11 cellular contexts compared by ENCODE assay signal in the genomic region with DNA sequence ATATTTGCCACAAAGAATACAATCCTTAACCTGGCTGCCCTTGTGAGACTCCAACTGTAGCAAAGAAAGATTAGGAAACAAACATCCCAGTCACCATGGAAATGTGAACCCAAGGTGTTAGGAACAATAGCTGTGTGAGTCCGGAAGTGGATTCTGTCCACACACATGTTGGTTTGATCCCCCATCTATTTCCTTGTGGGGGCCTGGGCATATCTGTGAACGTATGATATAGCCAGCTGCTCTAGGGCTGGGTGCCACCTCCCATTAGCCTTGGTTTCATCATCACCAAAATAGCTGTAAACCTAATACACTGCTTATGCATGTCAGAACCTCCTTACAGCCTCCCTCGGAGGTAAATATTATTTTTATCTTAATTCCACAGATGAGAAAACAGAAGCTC. TPM values are rescaled to one million over a fixed set of nuclear protein-coding genes. Genes with fewer than 3 reads are reported as not detected.
DNase-seq lines count a peak whose midpoint lies in the region; ATAC-seq lines count a peak whose summit lies in the region.
"Had no signal": no experiment of that assay in that cellular context is flagged by ENCODE, and none has a peak within 500 bp of the region (broad histone marks: within the 10 kb centered on the region; RNA-seq: fewer than 3 reads in every experiment).

No MANE protein-coding gene starts in this region.

- no peaks in the 10 kb centered on the region for H3K27me3 Mint-ChIP-seq in activated CD4-positive, alpha-beta memory T cell treated with anti-CD3 and anti-CD28 coated beads for 36 hours
- no peaks in the 10 kb centered on the region for H3K27me3 Mint-ChIP-seq in activated CD4-positive, alpha-beta memory T cell treated with anti-CD3 and anti-CD28 coated beads, Interleukin-2, amount 10 ng/mL, durations not matched to agents 7 days and 5 days
- H3K27me3 Mint-ChIP-seq: activated naive CD8-positive, alpha-beta T cell treated with anti-CD3 and anti-CD28 coated beads, Interleukin-2, amount 10 ng/mL, durations not matched to agents 7 days and 5 days had no signal

- H3K27ac Mint-ChIP-seq in activated CD4-positive, alpha-beta memory T cell treated with anti-CD3 and anti-CD28 coated beads for 36 hours: peak overlapping the region; percentile 78
- no peak overlapping the region for H3K27ac Mint-ChIP-seq in activated CD4-positive, alpha-beta memory T cell treated with anti-CD3 and anti-CD28 coated beads, Interleukin-2, amount 10 ng/mL, durations not matched to agents 7 days and 5 days
- H3K27ac Mint-ChIP-seq in stimulated activated effector memory CD8-positive, alpha-beta T cell treated with anti-CD3 and anti-CD28 coated beads, Interleukin-12 subunit alpha, Interleukin-12 subunit beta, amount 100 ng/mL, for 72 hours: peak overlapping the region; percentile 77

- H3K36me3 ChIP-seq in SJSA1: no peaks in the 10 kb centered on the region

- ATAC-seq in stimulated activated effector memory CD8-positive, alpha-beta T cell treated with anti-CD3 and anti-CD28 coated beads, Interleukin-12 subunit alpha, Interleukin-12 subunit beta, amount 100 ng/mL, for 72 hours: no peak

- 0 out of 2 replicates have a peak, but pooled peaks cover 4% of the 10 kb centered on the region for H3K9me3 ChIP-seq in SJSA1 (replicated peaks)

- peaks cover 15% of the 10 kb centered on the region for H3K36me3 Mint-ChIP-seq in activated CD4-positive, alpha-beta memory T cell treated with anti-CD3 and anti-CD28 coated beads for 36 hours
- H3K36me3 Mint-ChIP-seq in activated CD4-positive, alpha-beta memory T cell treated with anti-CD3 and anti-CD28 coated beads, Interleukin-2, amount 10 ng/mL, durations not matched to agents 7 days and 5 days (ENCODE audit: low read depth): peaks cover 26% of the 10 kb centered on the region
- H3K36me3 Mint-ChIP-seq in stimulated activated effector memory CD8-positive, alpha-beta T cell treated with anti-CD3 and anti-CD28 coated beads, Interleukin-12 subunit alpha, Interleukin-12 subunit beta, amount 100 ng/mL, for 72 hours: no peaks in the 10 kb centered on the region

- H3K27ac ChIP-seq in SJSA1: peak overlapping the region; percentile 25

- POLR2A ChIA-PET in activated CD4-positive, alpha-beta memory T cell treated with anti-CD3 and anti-CD28 coated beads for 36 hours (lab: Charles Lee): no interaction called here
- POLR2A ChIA-PET in activated CD4-positive, alpha-beta memory T cell treated with anti-CD3 and anti-CD28 coated beads, Interleukin-2, amount 10 ng/mL, durations not matched to agents 7 days and 5 days (lab: Charles Lee): no interaction called here

- H3K9me3 Mint-ChIP-seq in activated CD4-positive, alpha-beta memory T cell treated with anti-CD3 and anti-CD28 coated beads for 36 hours: peaks cover 22% of the 10 kb centered on the region
- peaks cover 23% of the 10 kb centered on the region for H3K9me3 Mint-ChIP-seq in activated CD4-positive, alpha-beta memory T cell treated with anti-CD3 and anti-CD28 coated beads, Interleukin-2, amount 10 ng/mL, durations not matched to agents 7 days and 5 days
- no peaks in the 10 kb centered on the region for H3K9me3 Mint-ChIP-seq in stimulated activated effector memory CD8-positive, alpha-beta T cell treated with anti-CD3 and anti-CD28 coated beads, Interleukin-12 subunit alpha, Interleukin-12 subunit beta, amount 100 ng/mL, for 72 hours

- DNase-seq in activated CD4-positive, alpha-beta memory T cell treated with anti-CD3 and anti-CD28 coated beads for 36 hours: no peak
- no peak for DNase-seq in activated CD4-positive, alpha-beta memory T cell treated with anti-CD3 and anti-CD28 coated beads, Interleukin-2, amount 10 ng/mL, durations not matched to agents 7 days and 5 days
- no peak for DNase-seq in SJSA1 (ENCODE audit: low read depth in 1 of 2, low spot score in 2 of 2)
- peak; percentile 85 for DNase-seq in glomerular endothelial cell (ENCODE audit: extremely low read depth, low read depth, low spot score)
- no peak for DNase-seq in stimulated activated effector memory CD8-positive, alpha-beta T cell treated with anti-CD3 and anti-CD28 coated beads, Interleukin-12 subunit alpha, Interleukin-12 subunit beta, amount 100 ng/mL, for 72 hours (ENCODE audit: low spot score in 2 of 2)
- no peak for DNase-seq in HPDE6-E6E7 (ENCODE audit: extremely low spot score)
- DNase-seq in stimulated activated naive CD4-positive, alpha-beta T cell treated with Interleukin-2 at 50 U/mL for 16 hours (lab: John Stamatoyannopoulos, UW): no peak
- no peak for DNase-seq in NCI-H1694 (lab: John Stamatoyannopoulos, UW)
- DNase-seq: activated CD4-positive, CD25-positive, alpha-beta regulatory T cell treated with anti-CD3 and anti-CD28 coated beads, Interleukin-2, amount 50 U/mL, for 72 hours; activated naive CD8-positive, alpha-beta T cell treated with anti-CD3 and anti-CD28 coated beads, Interleukin-2, amount 10 ng/mL, durations not matched to agents 7 days and 5 days; DND-41 had no signal

- intact Hi-C loops in activated CD4-positive, alpha-beta memory T cell treated with anti-CD3 and anti-CD28 coated beads for 36 hours (cut with micrococcal nuclease): loop anchor here (2.0 kb wide), 1 partner anchor 25 kb away; no protein-coding TSS in a partner anchor

- H3K27me3 ChIP-seq in SJSA1 (replicated peaks): no peaks in the 10 kb centered on the region

- H3K4me3 Mint-ChIP-seq in activated CD4-positive, alpha-beta memory T cell treated with anti-CD3 and anti-CD28 coated beads for 36 hours: no peak overlapping the region
- no peak overlapping the region for H3K4me3 Mint-ChIP-seq in activated CD4-positive, alpha-beta memory T cell treated with anti-CD3 and anti-CD28 coated beads, Interleukin-2, amount 10 ng/mL, durations not matched to agents 7 days and 5 days
- H3K4me3 Mint-ChIP-seq in stimulated activated effector memory CD8-positive, alpha-beta T cell treated with anti-CD3 and anti-CD28 coated beads, Interleukin-12 subunit alpha, Interleukin-12 subunit beta, amount 100 ng/mL, for 72 hours: peak overlapping the region; percentile 45
- H3K4me3 Mint-ChIP-seq: activated naive CD8-positive, alpha-beta T cell treated with anti-CD3 and anti-CD28 coated beads, Interleukin-2, amount 10 ng/mL, durations not matched to agents 7 days and 5 days had no signal

- no peak overlapping the region for H3K4me3 ChIP-seq in SJSA1

- peaks cover 52% of the 10 kb centered on the region for H3K4me1 ChIP-seq in SJSA1 (replicated peaks)

- CTCF ChIA-PET in activated CD4-positive, alpha-beta memory T cell treated with anti-CD3 and anti-CD28 coated beads for 36 hours (lab: Charles Lee): interaction anchor here (0.6 to 2.4 kb wide), 3 partner anchors 27 to 212 kb away, joined by 3 to 6 read pairs (median 4); no protein-coding TSS in a partner anchor
- CTCF ChIA-PET in activated CD4-positive, alpha-beta memory T cell treated with anti-CD3 and anti-CD28 coated beads, Interleukin-2, amount 10 ng/mL, durations not matched to agents 7 days and 5 days (lab: Charles Lee): interaction anchor here (1.0 kb wide), 1 partner anchor 256 kb away, joined by 4 read pairs; no protein-coding TSS in a partner anchor

- peaks cover 56% of the 10 kb centered on the region for H3K4me1 Mint-ChIP-seq in activated CD4-positive, alpha-beta memory T cell treated with anti-CD3 and anti-CD28 coated beads for 36 hours (ENCODE audit: low read depth)
- H3K4me1 Mint-ChIP-seq in activated CD4-positive, alpha-beta memory T cell treated with anti-CD3 and anti-CD28 coated beads, Interleukin-2, amount 10 ng/mL, durations not matched to agents 7 days and 5 days: peaks cover 38% of the 10 kb centered on the region
- peaks cover 51% of the 10 kb centered on the region for H3K4me1 Mint-ChIP-seq in stimulated activated effector memory CD8-positive, alpha-beta T cell treated with anti-CD3 and anti-CD28 coated beads, Interleukin-12 subunit alpha, Interleukin-12 subunit beta, amount 100 ng/mL, for 72 hours

RNA-seq across cellular contexts. Expression of a gene that starts 26.4 kb away (rescaled TPM):
- total RNA-seq in activated CD4-positive, alpha-beta memory T cell treated with anti-CD3 and anti-CD28 coated beads for 36 hours: 10 to 100 TPM; 22.7 to 23.0 TPM
- 10 to 100 TPM; 29.8 to 30.6 TPM for total RNA-seq in activated CD4-positive, alpha-beta memory T cell treated with anti-CD3 and anti-CD28 coated beads, Interleukin-2, amount 10 ng/mL, durations not matched to agents 7 days and 5 days
- 19.4 TPM in 2 replicates for total RNA-seq in SJSA1 (2014; rRNA removed; shearing (Covaris generic))
- 54.7 and 93.1 TPM in 2 replicates for total RNA-seq in glomerular endothelial cell

RNA-seq across cellular contexts. Expression of a gene that starts 55.2 kb away (rescaled TPM):
- 100 to 1,000 TPM; 173 to 182 TPM for total RNA-seq in activated CD4-positive, alpha-beta memory T cell treated with anti-CD3 and anti-CD28 coated beads for 36 hours
- total RNA-seq in activated CD4-positive, alpha-beta memory T cell treated with anti-CD3 and anti-CD28 coated beads, Interleukin-2, amount 10 ng/mL, durations not matched to agents 7 days and 5 days: 100 to 1,000 TPM; 115 to 117 TPM
- total RNA-seq in SJSA1 (2014; rRNA removed; shearing (Covaris generic)): 304 and 376 TPM in 2 replicates
- 104 and 148 TPM in 2 replicates for total RNA-seq in glomerular endothelial cell
